8 cellular contexts compared by ENCODE assay signal in genomic region chr6:33694401-33694931, GRCh38. TPM values are rescaled to one million over a fixed set of nuclear protein-coding genes. Genes with fewer than 3 reads are reported as not detected.
DNase-seq lines count a peak whose midpoint lies in the region; ATAC-seq, FAIRE-seq and TF ChIP-seq lines count a peak whose summit lies in the region.

No MANE protein-coding gene starts in this region.

- in situ Hi-C loops in G401 (cut with HindIII; ENCODE audit: low sequenced_read_pairs) (no loop called here), K562 (cut with MboI) (no loop called here)

- no peak overlapping the region for H2BK12ac ChIP-seq in mesenchymal stem cell (ENCODE audit: low read length in 2 of 2)

- H2BK15ac ChIP-seq in mesenchymal stem cell (ENCODE audit: low read depth, poor library complexity, severe bottlenecking) = no peak overlapping the region

- no peaks in the 10 kb centered on the region for H3K9me1 ChIP-seq in K562 (ENCODE audit: control insufficient read depth, insufficient read depth, low read length)

- peaks cover 9% of the 10 kb centered on the region; the same call in 1 of the 2 replicates for H4K20me1 ChIP-seq in K562 (replicated peaks; ENCODE audit: control insufficient read depth, insufficient read depth, low read length)

- H3K4me3 ChIP-seq in K562 (no peak overlapping the region), mesenchymal stem cell (ENCODE audit: insufficient read depth in 1 of 2, low read depth in 1 of 2, low read length in 2 of 2) (no peak overlapping the region)

- peak overlapping the region in 1 of 2 experiments; percentile 58 for H3K14ac ChIP-seq in mesenchymal stem cell (ENCODE audit: low read length in 2 of 2)

- H3K36me3 ChIP-seq in K562 (ENCODE audit: control insufficient read depth, insufficient read depth, low read length) (peaks cover 100% of the 10 kb centered on the region), mesenchymal stem cell (ENCODE audit: control insufficient read depth in 1 of 2, insufficient read depth in 2 of 2, low read depth in 1 of 2, low read length in 2 of 2) (peaks cover 76 to 99% of the 10 kb centered on the region in 2 experiments)

- no peak overlapping the region for H3K27ac ChIP-seq in K562 (ENCODE audit: extremely low read depth, low read depth, low read length)
- no peak overlapping the region for H3K27ac ChIP-seq in mesenchymal stem cell (ENCODE audit: low read length, poor library complexity, severe bottlenecking)

- 66% methylated on average over 18 of the region's 19 CpGs for WGBS in K562 (ENCODE audit: insufficient coverage, low coverage, missing lambda C conversion rate)
- 13% methylated on average over 17 of the region's 19 CpGs for WGBS in mesenchymal stem cell

- no peak overlapping the region for H3K23ac ChIP-seq in mesenchymal stem cell (ENCODE audit: low read length in 2 of 2)

- no peaks in the 10 kb centered on the region for H3K79me2 ChIP-seq in K562 (ENCODE audit: control insufficient read depth, insufficient read depth, low read length)

- H4K8ac ChIP-seq in mesenchymal stem cell (ENCODE audit: low read length) = peak overlapping the region; percentile 46

- no peak for FAIRE-seq in K562 (lab: Jason Lieb, UNC)

- peaks cover 20% of the 10 kb centered on the region for H3K79me1 ChIP-seq in mesenchymal stem cell (replicated peaks; ENCODE audit: low read length, poor library complexity, severe bottlenecking)

- H3K4ac ChIP-seq in mesenchymal stem cell (ENCODE audit: low read depth in 1 of 2, low read length in 2 of 2) = no peak overlapping the region

- peak overlapping the region; percentile 3 for H2BK120ac ChIP-seq in mesenchymal stem cell (ENCODE audit: low read depth, low read length)

- POLR2A ChIA-PET in K562 (lab: Yijun Ruan, JAX) = interaction anchor here (0.6 to 2.2 kb wide), 7 partner anchors 9 to 115 kb away, joined by 3 to 8 read pairs (median 4); partner anchors contain the start of genes BAK1 and UQCC2

- peak overlapping the region; percentile 29 for H2AK5ac ChIP-seq in mesenchymal stem cell (ENCODE audit: low read length, severe bottlenecking)

- H2BK5ac ChIP-seq in mesenchymal stem cell (ENCODE audit: low read depth, low read length, poor library complexity, severe bottlenecking) = no peak overlapping the region

- no peak for TF ChIP-seq CTCF in K562 (IDR thresholded peaks at IDR 0.05 in 2 of 3, conservative IDR thresholded peaks at IDR 0.05 in 1 of 3; ENCODE audit: insufficient read depth in 2 of 3, low read depth in 1 of 3, low read length in 3 of 3)

- H4K91ac ChIP-seq in mesenchymal stem cell (ENCODE audit: low read length) = peak overlapping the region; percentile 44

- no peak overlapping the region for H2AFZ ChIP-seq in K562 (ENCODE audit: low read depth, low read length)
- no peak overlapping the region for H2AFZ ChIP-seq in mesenchymal stem cell (ENCODE audit: low read depth, low read length)

- H3K9me3 ChIP-seq in K562 (replicated peaks; ENCODE audit: control insufficient read depth, insufficient read depth, low read depth, low read length) = no peaks in the 10 kb centered on the region
- no peaks in the 10 kb centered on the region for H3K9me3 ChIP-seq in mesenchymal stem cell (ENCODE audit: control insufficient read depth, low read length)

- H3K9ac ChIP-seq in K562 (ENCODE audit: insufficient read depth in 1 of 2, low read depth in 2 of 2, low read length in 2 of 2) (peak overlapping the region in 1 of 2 experiments; percentile 71; a peak in 2 of 4 replicates), mesenchymal stem cell (ENCODE audit: low read length) (peak overlapping the region; percentile 51)

- H3K4me2 ChIP-seq in K562 (ENCODE audit: insufficient read depth, low read length) (no peak overlapping the region), mesenchymal stem cell (ENCODE audit: low read length, poor library complexity, severe bottlenecking) (no peak overlapping the region)

- no peak for TF ChIP-seq POLR2A in K562 (conservative IDR thresholded peaks at IDR 0.05)

- ATAC-seq in K562 (no peak; the same call in 2 of the 3 replicates), GM19467 (IDR thresholded peaks at IDR 0.05; ENCODE audit: unreplicated experiment) (no peak)
- ATAC-seq in stimulated activated naive CD8-positive, alpha-beta T cell treated with anti-CD3 and anti-CD28 coated beads, Interleukin-15, Interleukin-2, amounts not matched to agents 100 U/mL and 50 U/mL, for 24 hours = peak; percentile 87

- CTCF ChIA-PET in K562 (lab: Yijun Ruan, JAX; ENCODE audit: low intra/inter-chr PET ratio) = no interaction called here

- TF ChIP-seq RAD21 in K562 (CRISPR knock-in tag; conservative IDR thresholded peaks at IDR 0.05 in 1 of 2, IDR thresholded peaks at IDR 0.05 in 1 of 2) = no peak

- DNase-seq in G401 (ENCODE audit: low spot score) (peak; percentile 89), UCSD-AML1 (lab: John Stamatoyannopoulos, UW; ENCODE audit: unreplicated experiment) (peak; percentile 84), K562 (ENCODE audit: extremely low read depth in 1 of 4, low spot score in 3 of 4) (peak in 2 of 4 experiments; percentile 50 to 56), mesenchymal stem cell (peak; percentile 72), glomerular visceral epithelial cell (ENCODE audit: extremely low spot score) (no peak), COLO829 (ENCODE audit: low spot score) (no peak)
- DNase-seq in stimulated activated naive CD8-positive, alpha-beta T cell treated with anti-CD3 and anti-CD28 coated beads, Interleukin-15, Interleukin-2, amounts not matched to agents 100 U/mL and 50 U/mL, for 24 hours = peak; percentile 71

- BruUV-seq in K562 (replicated peaks; lab: Mats Ljungman, UMichigan) = no TSS peak

- no peak for TF ChIP-seq EP300 in K562 (IDR thresholded peaks at IDR 0.05; ENCODE audit: low read length)

- H3K4me1 ChIP-seq in K562 (replicated peaks in 1 of 2; ENCODE audit: control insufficient read depth in 2 of 2, insufficient read depth in 2 of 2, low read length in 2 of 2) (peaks cover 5 to 26% of the 10 kb centered on the region in 2 experiments; a peak in 4 of 5 replicates), mesenchymal stem cell (ENCODE audit: control insufficient read depth, insufficient read depth, low read depth, low read length) (peaks cover 45% of the 10 kb centered on the region)

- H3K27me3 ChIP-seq in K562 (ENCODE audit: control insufficient read depth in 2 of 2, insufficient read depth in 2 of 2, low read length in 2 of 2) = no peaks in the 10 kb centered on the region
- H3K27me3 ChIP-seq in mesenchymal stem cell (ENCODE audit: control insufficient read depth in 1 of 2, insufficient read depth in 1 of 2, low read length in 2 of 2) = no peaks in the 10 kb centered on the region

- peak overlapping the region; percentile 19 to 43 for H3K18ac ChIP-seq in mesenchymal stem cell (ENCODE audit: low read depth in 1 of 2, low read length in 2 of 2)

- intact Hi-C loops in K562 (cut with micrococcal nuclease) = no loop called here

TF ChIP-seq in K562, 482 proteins besides CTCF, POLR2A, EP300 and RAD21:
- TF ChIP-seq POLR2G (IDR thresholded peaks at IDR 0.05; ENCODE audit: low read depth, low read length) (peak; percentile 37; the same call in 1 of the 2 replicates), XRCC4 (IDR thresholded peaks at IDR 0.05; ENCODE audit: extremely low read depth, insufficient read depth, insufficient read length) (no peak)

RNA-seq across cellular contexts. Expression of gene UQCC2, which starts 17.0 kb away (rescaled TPM):
- 24.9 and 51.4 TPM in 2 replicates for total RNA-seq in G401 (2014; rRNA removed; shearing (Covaris generic))
- 19.9 and 36.1 TPM in 2 replicates for total RNA-seq in K562 (2011; cell fraction: chromatin; rRNA removed; ENCODE audit: low replicate concordance)
- total RNA-seq in K562 (2011; cell fraction: nucleolus; rRNA removed) = 29.5 and 31.9 TPM in 2 replicates
- 27.8 and 33.5 TPM in 2 replicates for total RNA-seq in K562 (2011; cell fraction: nucleoplasm; rRNA removed)
- total RNA-seq in K562 (2014; rRNA removed) = 63.3 and 92.9 TPM in 2 replicates
- 140 and 158 TPM in 2 replicates for total RNA-seq in K562 (2014; rRNA removed; fragmentation: Illumina TruSeq; extraction: Trizol)
- total RNA-seq in K562 (2015; rRNA removed; fragmentation: Illumina TruSeq; extraction: Trizol) = 113 and 133 TPM in 2 replicates
- total RNA-seq in K562 (2021) = 161 and 179 TPM in 2 replicates
- polyA plus RNA-seq in K562 (2011; rRNA removed) = 128 and 161 TPM in 2 replicates
- polyA plus RNA-seq in K562 (2011; cell fraction: cytosol; rRNA removed) = 49.2 and 81.5 TPM in 2 replicates
- 67.5 and 72.8 TPM in 2 replicates for polyA plus RNA-seq in K562 (2011; cell fraction: nucleus; rRNA removed)
- polyA plus RNA-seq in K562 (2012) = 166 and 322 TPM in 2 replicates
- polyA plus RNA-seq in K562 (2014; fragmentation: Illumina TruSeq; extraction: Trizol) = 110 and 119 TPM in 2 replicates
- 100 to 1,000 TPM; 832 to 927 TPM for polyA plus RNA-seq in K562 (2014; fragmentation: Nextera tagmentation; extraction: Ambion mirVana)
- 58.5 and 98.3 TPM in 2 replicates for polyA plus RNA-seq in K562 (2014; rRNA removed)
- polyA minus RNA-seq in K562 (2011; rRNA and poly(A)+ RNA removed) = 17.7 and 23.0 TPM in 2 replicates
- 19.1 and 24.0 TPM in 2 replicates for polyA minus RNA-seq in K562 (2011; cell fraction: cytosol; rRNA and poly(A)+ RNA removed)
- polyA minus RNA-seq in K562 (2011; cell fraction: nucleus; rRNA and poly(A)+ RNA removed) = 17.8 and 17.9 TPM in 2 replicates
- polyA plus RNA-seq in mesenchymal stem cell (2013, experiment 1 of 2) = 101 TPM
- 111 TPM for polyA plus RNA-seq in mesenchymal stem cell (2013, experiment 2 of 2)

RNA-seq across cellular contexts. Expression of gene IP6K3, which starts 52.2 kb away (rescaled TPM):
- total RNA-seq in G401 (2014; rRNA removed; shearing (Covaris generic)) = 42.6 and 51.1 TPM in 2 replicates
- not detected in 2 replicates for total RNA-seq in K562 (2011; cell fraction: chromatin; rRNA removed; ENCODE audit: low replicate concordance)
- not detected in 2 replicates for total RNA-seq in K562 (2011; cell fraction: nucleolus; rRNA removed)
- not detected in 2 replicates for total RNA-seq in K562 (2011; cell fraction: nucleoplasm; rRNA removed)
- not detected in 2 replicates for total RNA-seq in K562 (2014; rRNA removed)
- not detected in 2 replicates for total RNA-seq in K562 (2014; rRNA removed; fragmentation: Illumina TruSeq; extraction: Trizol)
- total RNA-seq in K562 (2015; rRNA removed; fragmentation: Illumina TruSeq; extraction: Trizol) = not detected in 2 replicates
- not detected in 2 replicates for total RNA-seq in K562 (2021)
- not detected in 2 replicates for polyA plus RNA-seq in K562 (2011; rRNA removed)
- not detected in 2 replicates for polyA plus RNA-seq in K562 (2011; cell fraction: cytosol; rRNA removed)
- polyA plus RNA-seq in K562 (2011; cell fraction: nucleus; rRNA removed) = not detected in 2 replicates
- not detected in 2 replicates for polyA plus RNA-seq in K562 (2012)
- not detected in 2 replicates for polyA plus RNA-seq in K562 (2014; fragmentation: Illumina TruSeq; extraction: Trizol)
- polyA plus RNA-seq in K562 (2014; fragmentation: Nextera tagmentation; extraction: Ambion mirVana) = not detected
- not detected in 2 replicates for polyA plus RNA-seq in K562 (2014; rRNA removed)
- not detected in 2 replicates for polyA minus RNA-seq in K562 (2011; rRNA and poly(A)+ RNA removed)
- polyA minus RNA-seq in K562 (2011; cell fraction: cytosol; rRNA and poly(A)+ RNA removed) = not detected in 2 replicates
- polyA minus RNA-seq in K562 (2011; cell fraction: nucleus; rRNA and poly(A)+ RNA removed) = not detected in 2 replicates
- 6.7 TPM for polyA plus RNA-seq in mesenchymal stem cell (2013, experiment 1 of 2)
- polyA plus RNA-seq in mesenchymal stem cell (2013, experiment 2 of 2) = 6.5 TPM

Comparison
In these comparisons a context has a peak if more than half of its experiments do, and no peak if none do; other contexts are left out.
1. DNase-seq: peak in G401 (single experiment), UCSD-AML1 (single experiment), mesenchymal stem cell (single experiment) and stimulated activated naive CD8-positive, alpha-beta T cell treated with anti-CD3 and anti-CD28 coated beads, Interleukin-15, Interleukin-2, amounts not matched to agents 100 U/mL and 50 U/mL, for 24 hours (single experiment); none in glomerular visceral epithelial cell (single experiment) and COLO829 (single experiment).
2. RNA of gene IP6K3, which starts 52.2 kb away (total RNA-seq): 42.6 to 51.1 TPM in G401; not detected in K562; every median in the first group is over 10 times any median in the second.